ENCODE assay signal across 10 cellular contexts in the genomic region with DNA sequence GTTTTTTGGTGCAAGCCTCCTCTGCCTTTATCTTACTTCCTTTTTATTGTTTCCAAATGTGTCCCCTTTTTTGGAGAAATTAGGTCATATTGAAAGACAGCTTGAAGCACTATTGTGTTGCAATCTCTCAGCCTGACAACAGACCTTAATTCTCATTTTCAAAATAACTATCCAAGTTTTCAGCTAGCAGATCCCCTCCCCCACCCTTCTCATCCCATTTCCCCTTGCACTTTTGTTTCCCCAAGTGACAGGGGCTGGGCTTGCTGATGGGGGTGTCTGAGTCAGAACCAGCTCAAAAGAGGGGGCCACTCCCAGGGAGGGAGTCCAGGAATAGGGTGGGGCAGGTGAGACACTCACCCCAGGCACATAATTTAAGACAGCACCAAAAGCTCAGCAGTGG.
DNase-seq lines count a peak whose midpoint lies in the region; TF ChIP-seq lines count a peak whose summit lies in the region.
"Had no signal": no experiment of that assay in that cellular context is flagged by ENCODE, and none has a peak within 500 bp of the region (broad histone marks: within the 10 kb centered on the region; RNA-seq: fewer than 3 reads in every experiment).

No MANE protein-coding gene starts in this region.

- H3K9me3 ChIP-seq in neutrophil: no peaks in the 10 kb centered on the region

- H3K9me3 Mint-ChIP-seq in chondrocyte (ENCODE audit: low read depth): no peaks in the 10 kb centered on the region

- peaks cover 15% of the 10 kb centered on the region for H3K4me1 Mint-ChIP-seq in chondrocyte (ENCODE audit: low read depth)

- no peaks in the 10 kb centered on the region for H3K27me3 ChIP-seq in neutrophil

- peaks cover 73% of the 10 kb centered on the region for H3K36me3 ChIP-seq in neutrophil

- H3K36me3 Mint-ChIP-seq in chondrocyte (ENCODE audit: low read depth): no peaks in the 10 kb centered on the region

- H3K4me3 ChIP-seq in neutrophil (ENCODE audit: low read depth in 1 of 2, low read length in 1 of 2): peak overlapping the region; percentile 88 to 91

- DNase-seq in GF-D8 (lab: John Stamatoyannopoulos, UW) (peak; percentile 46), NOMO-1 (lab: John Stamatoyannopoulos, UW; ENCODE audit: unreplicated experiment in 2 of 2) (peak; percentile 58 to 92), chondrocyte (ENCODE audit: low spot score) (peak; percentile 34), kidney glomerular epithelial cell (lab: John Stamatoyannopoulos, UW) (no peak), NCI-H146 (lab: John Stamatoyannopoulos, UW) (no peak), C1 segment of cervical spinal cord (lab: John Stamatoyannopoulos, UW) (no peak)
- DNase-seq: DMS153, NCI-H1048, NCI-H510A treated with DMSO at 0.1 percent for 48 hours had no signal

- no peaks in the 10 kb centered on the region for H3K27me3 Mint-ChIP-seq in chondrocyte (ENCODE audit: low read depth)

- H3K4me3 Mint-ChIP-seq in chondrocyte (ENCODE audit: unreplicated experiment): no peak overlapping the region

- peaks cover 84 to 88% of the 10 kb centered on the region in 2 experiments for H3K4me1 ChIP-seq in neutrophil (ENCODE audit: control insufficient read depth in 1 of 2, insufficient read depth in 1 of 2, low read depth in 1 of 2, low read length in 1 of 2)

- peak overlapping the region; percentile 98 for H3K27ac ChIP-seq in neutrophil

- no peak overlapping the region for H3K27ac Mint-ChIP-seq in chondrocyte (ENCODE audit: unreplicated experiment)

- TF ChIP-seq CTCF in chondrocyte (IDR thresholded peaks at IDR 0.05): no peak
- TF ChIP-seq CTCF in neutrophil (IDR thresholded peaks at IDR 0.05): no peak

Comparison
In these comparisons a context has a peak if more than half of its experiments do, and no peak if none do; other contexts are left out.
1. DNase-seq: peak in GF-D8 (single experiment), NOMO-1 (2 of 2) and chondrocyte (single experiment); none in kidney glomerular epithelial cell (single experiment), NCI-H146 (single experiment) and C1 segment of cervical spinal cord (0 of 14).